In the genomic region with DNA sequence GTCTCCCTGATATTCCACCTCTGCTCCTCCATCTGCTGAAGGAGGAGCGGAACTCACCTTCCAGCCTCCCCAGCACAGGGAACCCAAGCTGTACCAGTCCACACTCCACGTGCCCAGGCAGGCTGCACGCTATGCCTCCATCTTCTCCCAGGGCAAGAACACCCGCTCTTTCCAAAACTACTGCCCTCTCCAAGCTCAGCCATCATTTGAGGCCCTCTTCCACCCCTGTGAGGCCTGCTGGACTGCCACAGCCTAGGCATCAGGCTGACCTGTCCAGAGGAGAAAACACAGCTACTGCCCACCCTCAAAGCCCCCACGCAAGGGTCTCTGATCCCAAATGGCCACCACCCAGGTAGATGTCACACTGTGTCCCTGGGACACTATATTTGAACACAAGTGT, we compare ENCODE assay signal across 10 cellular contexts. TPM values are rescaled to one million over a fixed set of nuclear protein-coding genes. Genes with fewer than 3 reads are reported as not detected.
DNase-seq lines count a peak whose midpoint lies in the region; ATAC-seq and TF ChIP-seq lines count a peak whose summit lies in the region.
"Had no signal": no experiment of that assay in that cellular context is flagged by ENCODE, and none has a peak within 500 bp of the region (broad histone marks: within the 10 kb centered on the region; RNA-seq: fewer than 3 reads in every experiment).

No MANE protein-coding gene starts in this region.

- H3K4me1 ChIP-seq in mesodermal cell (ENCODE audit: control insufficient read depth, insufficient read depth, low read length, poor library complexity, severe bottlenecking), result peaks cover 7% of the 10 kb centered on the region
- H3K4me1 ChIP-seq in tibial artery, result peaks cover 0 to 24% (median 21%) of the 10 kb centered on the region in 4 donors

- WGBS in mesodermal cell (ENCODE audit: insufficient coverage in 2 of 2), 2 experiments, result 89 to 100% methylated on average over 3 to 4 of the region's 5 CpGs

- H3K27me3 ChIP-seq in tibial artery (no peaks in the 10 kb centered on the region), H7 (ENCODE audit: control insufficient read depth, insufficient read depth, low read length) (peaks cover 20% of the 10 kb centered on the region)

- peak overlapping the region; percentile 59 for H3K4me3 ChIP-seq in mesodermal cell (ENCODE audit: extremely low read depth, insufficient read depth, low read length, poor library complexity, severe bottlenecking)
- peak overlapping the region; percentile 55 to 79 for H3K4me3 ChIP-seq in tibial artery
- no peak overlapping the region for H3K4me3 ChIP-seq in H7 (ENCODE audit: insufficient read depth, low read depth, low read length)

- H3K9me3 ChIP-seq in mesodermal cell (ENCODE audit: control insufficient read depth, low read length) (no peaks in the 10 kb centered on the region), tibial artery (no peaks in the 10 kb centered on the region)

- H3K27me3 Mint-ChIP-seq in activated T-cell treated with anti-CD3 and anti-CD28 coated beads, Interleukin-2, amount 50 U/mL, for 4 hours (ENCODE audit: low read depth), result no peaks in the 10 kb centered on the region

- intact Hi-C loops in tibial artery (cut with DNase I; ENCODE audit: low total_unique reads), result no loop called here

- DNase-seq in activated T-cell treated with anti-CD3 and anti-CD28 coated beads, Interleukin-2, amount 50 U/mL, for 4 hours, result no peak
- no peak for DNase-seq in activated T-cell treated with anti-CD3 and anti-CD28 coated beads, Interleukin-2, amount 50 U/mL, for 48 hours
- DNase-seq in tibial artery (peak in 1 of 2 donors; percentile 54), anterior cingulate cortex (lab: John Stamatoyannopoulos, UW) (no peak), H7 (no peak), kidney tubule cell (ENCODE audit: low spot score) (no peak)
- DNase-seq: NCI-H82; stimulated activated CD4-positive, alpha-beta T cell treated with anti-CD3 and anti-CD28 coated beads, Interleukin-2, amount 100 ng/mL, for 48 hours had no signal

- peaks cover 34% of the 10 kb centered on the region for H3K4me1 Mint-ChIP-seq in activated T-cell treated with anti-CD3 and anti-CD28 coated beads, Interleukin-2, amount 50 U/mL, for 4 hours (ENCODE audit: low read depth)

- peaks cover 17% of the 10 kb centered on the region for H3K36me3 Mint-ChIP-seq in activated T-cell treated with anti-CD3 and anti-CD28 coated beads, Interleukin-2, amount 50 U/mL, for 4 hours (ENCODE audit: insufficient read depth)

- TF ChIP-seq CTCF in tibial artery (IDR thresholded peaks at IDR 0.05), result no peak

- H3K4me3 Mint-ChIP-seq in activated T-cell treated with anti-CD3 and anti-CD28 coated beads, Interleukin-2, amount 50 U/mL, for 4 hours, result peak overlapping the region; percentile 82

- H3K9me3 Mint-ChIP-seq in activated T-cell treated with anti-CD3 and anti-CD28 coated beads, Interleukin-2, amount 50 U/mL, for 4 hours, result no peaks in the 10 kb centered on the region

- no peak for ATAC-seq in activated T-cell treated with anti-CD3 and anti-CD28 coated beads, Interleukin-2, amount 50 U/mL, for 4 hours

- H3K36me3 ChIP-seq in mesodermal cell (ENCODE audit: control insufficient read depth, insufficient read depth, low read length) (peaks cover 3% of the 10 kb centered on the region), tibial artery (no peaks in the 10 kb centered on the region), H7 (replicated peaks; ENCODE audit: control insufficient read depth, insufficient read depth, low read length) (no peaks in the 10 kb centered on the region; the same call in 1 of the 2 replicates)

- H3K27ac ChIP-seq in angular gyrus (ENCODE audit: low read depth, low read length) (peak overlapping the region; percentile 90), mesodermal cell (ENCODE audit: low read depth, low read length, severe bottlenecking) (no peak overlapping the region), tibial artery (no peak overlapping the region)

RNA-seq across cellular contexts. Expression of a gene that starts 1.8 kb away (rescaled TPM):
- total RNA-seq in activated T-cell treated with anti-CD3 and anti-CD28 coated beads, Interleukin-2, amount 50 U/mL, for 4 hours, result 10 to 100 TPM; 17.1 to 19.8 (median 18.4) TPM
- polyA plus RNA-seq in mesodermal cell (2013, experiment 1 of 2), result 12.1 TPM
- 7.8 TPM for polyA plus RNA-seq in mesodermal cell (2013, experiment 2 of 2)
- total RNA-seq in H7 (2014; rRNA removed; shearing (Covaris generic)), result 4.9 and 6.6 TPM in 2 replicates
